In genomic region chr10:119115921-119116320, GRCh38 we compare ENCODE assay signal across 25 cellular contexts. TPM values are rescaled to one million over a fixed set of nuclear protein-coding genes. Genes with fewer than 3 reads are reported as not detected.
DNase-seq lines count a peak whose midpoint lies in the region; ATAC-seq and TF ChIP-seq lines count a peak whose summit lies in the region.
"Had no signal": no experiment of that assay in that cellular context is flagged by ENCODE, and none has a peak within 500 bp of the region (broad histone marks: within the 10 kb centered on the region; RNA-seq: fewer than 3 reads in every experiment).

No MANE protein-coding gene starts in this region.

- H3K9me3 Mint-ChIP-seq in HFFc6 (no peaks in the 10 kb centered on the region), natural killer cell (no peaks in the 10 kb centered on the region)
- H3K9me3 Mint-ChIP-seq in dendritic cell treated with granulocyte-macrophage colony-stimulating factor and Interleukin-4, amounts not matched to agents 40 ng/mL and 50 ng/mL, for 4 days: no peaks in the 10 kb centered on the region
- no peaks in the 10 kb centered on the region for H3K9me3 Mint-ChIP-seq in activated T-helper 1 cell treated with anti-CD3 and anti-CD28 coated beads, Interleukin-12 subunit alpha, Interleukin-12 subunit beta, Interleukin-2, Interleukin-4 antibody, amounts not matched to agents 30 ng/mL and 10 ng/mL and 1 ng/mL, durations not matched to agents 14 hours and 24 hours and 36 hours
- H3K9me3 Mint-ChIP-seq: activated T-helper 2 cell treated with anti-CD3 and anti-CD28 coated beads, Interferon-gamma antibody, Interleukin-2, Interleukin-4, amounts not matched to agents 10 μg/mL and 5 μg/mL and 100 μg/mL, durations not matched to agents 14 hours and 24 hours and 36 hours; naive thymus-derived CD8-positive, alpha-beta T cell had no signal

- H3K27ac Mint-ChIP-seq in HFFc6: peak overlapping the region; percentile 40
- peak overlapping the region; percentile 60 for H3K27ac Mint-ChIP-seq in dendritic cell treated with granulocyte-macrophage colony-stimulating factor and Interleukin-4, amounts not matched to agents 40 ng/mL and 50 ng/mL, for 4 days
- no peak overlapping the region for H3K27ac Mint-ChIP-seq in activated T-helper 1 cell treated with anti-CD3 and anti-CD28 coated beads, Interleukin-12 subunit alpha, Interleukin-12 subunit beta, Interleukin-2, Interleukin-4 antibody, amounts not matched to agents 30 ng/mL and 10 ng/mL and 1 ng/mL, durations not matched to agents 14 hours and 24 hours and 36 hours
- no peak overlapping the region for H3K27ac Mint-ChIP-seq in natural killer cell
- H3K27ac Mint-ChIP-seq: activated naive CD8-positive, alpha-beta T cell; activated T-helper 2 cell treated with anti-CD3 and anti-CD28 coated beads, Interferon-gamma antibody, Interleukin-2, Interleukin-4, amounts not matched to agents 10 μg/mL and 5 μg/mL and 100 μg/mL, durations not matched to agents 14 hours and 24 hours and 36 hours; naive thymus-derived CD8-positive, alpha-beta T cell had no signal

- DNase-seq in A172 (ENCODE audit: low spot score) (peak; percentile 45), HFFc6 (no peak), NCI-H748 (lab: John Stamatoyannopoulos, UW; ENCODE audit: unreplicated experiment) (no peak), natural killer cell (no peak), NCI-H1930 (lab: John Stamatoyannopoulos, UW) (no peak)
- DNase-seq in activated T-helper 1 cell treated with anti-CD3 and anti-CD28 coated beads, Interleukin-12 subunit alpha, Interleukin-12 subunit beta, Interleukin-2, Interleukin-4 antibody, amounts not matched to agents 30 ng/mL and 10 ng/mL and 1 ng/mL, durations not matched to agents 14 hours and 24 hours and 36 hours (ENCODE audit: low spot score): no peak
- DNase-seq: activated CD4-positive, alpha-beta T cell treated with anti-CD3 and anti-CD28 coated beads, Interleukin-2, amount 50 U/mL, for 4 hours; BE2C; Karpas-422; left ventricle myocardium inferior; naive thymus-derived CD8-positive, alpha-beta T cell; NCI-H1436; NCI-H774; ovary; stimulated activated CD4-positive, alpha-beta T cell treated with anti-CD3 and anti-CD28 coated beads, Interleukin-12 subunit alpha, Interleukin-12 subunit beta, amount 100 ng/mL, for 4 hours; stimulated activated CD4-positive, alpha-beta T cell treated with anti-CD3 and anti-CD28 coated beads, Interleukin-4, amount 100 ng/mL, for 4 hours; stimulated activated naive CD4-positive, alpha-beta T cell; T-helper 1 cell; testis had no signal

- peaks cover 22 to 27% of the 10 kb centered on the region in 2 experiments for H3K4me1 ChIP-seq in neutrophil (ENCODE audit: control insufficient read depth in 1 of 2, insufficient read depth in 1 of 2, low read depth in 1 of 2, low read length in 1 of 2)
- H3K4me1 ChIP-seq: BE2C had no signal

- H3K36me3 Mint-ChIP-seq in HFFc6 (ENCODE audit: low read depth): peaks cover 10% of the 10 kb centered on the region
- H3K36me3 Mint-ChIP-seq in dendritic cell treated with granulocyte-macrophage colony-stimulating factor and Interleukin-4, amounts not matched to agents 40 ng/mL and 50 ng/mL, for 4 days (ENCODE audit: low read depth): peaks cover 85% of the 10 kb centered on the region
- H3K36me3 Mint-ChIP-seq in activated T-helper 1 cell treated with anti-CD3 and anti-CD28 coated beads, Interleukin-12 subunit alpha, Interleukin-12 subunit beta, Interleukin-2, Interleukin-4 antibody, amounts not matched to agents 30 ng/mL and 10 ng/mL and 1 ng/mL, durations not matched to agents 14 hours and 24 hours and 36 hours (ENCODE audit: low read depth): peaks cover 43% of the 10 kb centered on the region
- H3K36me3 Mint-ChIP-seq in natural killer cell: peaks cover 5% of the 10 kb centered on the region

- H3K36me3 ChIP-seq in neutrophil: peaks cover 91% of the 10 kb centered on the region
- H3K36me3 ChIP-seq: ovary had no signal

- H3K4me3 Mint-ChIP-seq in HFFc6 (no peak overlapping the region), natural killer cell (no peak overlapping the region)
- no peak overlapping the region for H3K4me3 Mint-ChIP-seq in dendritic cell treated with granulocyte-macrophage colony-stimulating factor and Interleukin-4, amounts not matched to agents 40 ng/mL and 50 ng/mL, for 4 days
- no peak overlapping the region for H3K4me3 Mint-ChIP-seq in activated T-helper 1 cell treated with anti-CD3 and anti-CD28 coated beads, Interleukin-12 subunit alpha, Interleukin-12 subunit beta, Interleukin-2, Interleukin-4 antibody, amounts not matched to agents 30 ng/mL and 10 ng/mL and 1 ng/mL, durations not matched to agents 14 hours and 24 hours and 36 hours
- H3K4me3 Mint-ChIP-seq: activated naive CD8-positive, alpha-beta T cell; naive thymus-derived CD8-positive, alpha-beta T cell had no signal

- TF ChIP-seq CTCF in HFFc6 (IDR thresholded peaks at IDR 0.05) (no peak), neutrophil (IDR thresholded peaks at IDR 0.05) (no peak), natural killer cell (IDR thresholded peaks at IDR 0.05) (no peak)

- no peaks in the 10 kb centered on the region for H3K9me3 ChIP-seq in neutrophil
- H3K9me3 ChIP-seq: BE2C, left ventricle myocardium inferior, ovary, right atrium auricular region, testis had no signal

- peaks cover 48% of the 10 kb centered on the region for H3K4me1 Mint-ChIP-seq in HFFc6 (ENCODE audit: low read depth)
- H3K4me1 Mint-ChIP-seq in dendritic cell treated with granulocyte-macrophage colony-stimulating factor and Interleukin-4, amounts not matched to agents 40 ng/mL and 50 ng/mL, for 4 days (ENCODE audit: low read depth): peaks cover 22% of the 10 kb centered on the region
- no peaks in the 10 kb centered on the region for H3K4me1 Mint-ChIP-seq in activated T-helper 1 cell treated with anti-CD3 and anti-CD28 coated beads, Interleukin-12 subunit alpha, Interleukin-12 subunit beta, Interleukin-2, Interleukin-4 antibody, amounts not matched to agents 30 ng/mL and 10 ng/mL and 1 ng/mL, durations not matched to agents 14 hours and 24 hours and 36 hours (ENCODE audit: low read depth)
- H3K4me1 Mint-ChIP-seq in natural killer cell: peaks cover 7% of the 10 kb centered on the region in 2 donors

- no peaks in the 10 kb centered on the region for H3K27me3 ChIP-seq in neutrophil
- H3K27me3 ChIP-seq: BE2C, ovary, right atrium auricular region, testis had no signal

- H3K4me3 ChIP-seq in neutrophil (ENCODE audit: low read depth in 1 of 2, low read length in 1 of 2): no peak overlapping the region
- H3K4me3 ChIP-seq: left ventricle myocardium inferior, ovary, right atrium auricular region, testis had no signal

- H3K27me3 Mint-ChIP-seq in HFFc6 (ENCODE audit: insufficient read depth) (no peaks in the 10 kb centered on the region; the same call in 1 of the 2 replicates), natural killer cell (ENCODE audit: low read depth in 2 of 2) (no peaks in the 10 kb centered on the region)
- H3K27me3 Mint-ChIP-seq in dendritic cell treated with granulocyte-macrophage colony-stimulating factor and Interleukin-4, amounts not matched to agents 40 ng/mL and 50 ng/mL, for 4 days: no peaks in the 10 kb centered on the region
- H3K27me3 Mint-ChIP-seq in activated T-helper 1 cell treated with anti-CD3 and anti-CD28 coated beads, Interleukin-12 subunit alpha, Interleukin-12 subunit beta, Interleukin-2, Interleukin-4 antibody, amounts not matched to agents 30 ng/mL and 10 ng/mL and 1 ng/mL, durations not matched to agents 14 hours and 24 hours and 36 hours (ENCODE audit: insufficient read depth): no peaks in the 10 kb centered on the region
- H3K27me3 Mint-ChIP-seq: activated naive CD8-positive, alpha-beta T cell; naive thymus-derived CD8-positive, alpha-beta T cell had no signal

- peak overlapping the region; percentile 27 for H3K27ac ChIP-seq in neutrophil
- H3K27ac ChIP-seq: HL-60, left ventricle myocardium inferior, ovary, right atrium auricular region, testis had no signal

- ATAC-seq in natural killer cell: no peak
- ATAC-seq: naive thymus-derived CD8-positive, alpha-beta T cell had no signal

- intact Hi-C loops in dendritic cell treated with granulocyte-macrophage colony-stimulating factor and Interleukin-4, amounts not matched to agents 40 ng/mL and 50 ng/mL, for 4 days (cut with micrococcal nuclease): no loop called here
- intact Hi-C loops in activated T-helper 1 cell treated with anti-CD3 and anti-CD28 coated beads, Interleukin-12 subunit alpha, Interleukin-12 subunit beta, Interleukin-2, Interleukin-4 antibody, amounts not matched to agents 30 ng/mL and 10 ng/mL and 1 ng/mL, durations not matched to agents 14 hours and 24 hours and 36 hours (cut with micrococcal nuclease): loop anchor here (5.0 kb wide), 1 partner anchor 34 kb away; the partner anchor contains the start of gene EIF3A
- intact Hi-C loops in natural killer cell (cut with micrococcal nuclease): no loop called here

RNA-seq across cellular contexts. Expression of gene DENND10, which starts 12.0 kb away (rescaled TPM):
- total RNA-seq in A172 (2014; rRNA removed; shearing (Covaris generic)): 111 and 134 TPM in 2 replicates
- 10 to 100 TPM; 43.9 to 53.8 (median 46.8) TPM for total RNA-seq in HFFc6 (2021; fragmentation: NEBNext Ultra II Directional; extraction: Animal tissue kit (Norgen Biotek cat#: 25700))
- 20.1 and 25.4 TPM in 2 replicates for total RNA-seq in activated T-helper 1 cell treated with anti-CD3 and anti-CD28 coated beads, Interleukin-12 subunit alpha, Interleukin-12 subunit beta, Interleukin-2, Interleukin-4 antibody, amounts not matched to agents 30 ng/mL and 10 ng/mL and 1 ng/mL, durations not matched to agents 14 hours and 24 hours and 36 hours
- total RNA-seq in natural killer cell: 10 to 100 TPM; 24.0 to 42.4 (median 33.9) TPM

RNA-seq across cellular contexts. Expression of gene EIF3A, which starts 35.3 kb away (rescaled TPM):
- 89.1 and 99.4 TPM in 2 replicates for total RNA-seq in A172 (2014; rRNA removed; shearing (Covaris generic))
- 100 to 1,000 TPM; 132 to 149 (median 139) TPM for total RNA-seq in HFFc6 (2021; fragmentation: NEBNext Ultra II Directional; extraction: Animal tissue kit (Norgen Biotek cat#: 25700))
- 181 and 183 TPM in 2 replicates for total RNA-seq in activated T-helper 1 cell treated with anti-CD3 and anti-CD28 coated beads, Interleukin-12 subunit alpha, Interleukin-12 subunit beta, Interleukin-2, Interleukin-4 antibody, amounts not matched to agents 30 ng/mL and 10 ng/mL and 1 ng/mL, durations not matched to agents 14 hours and 24 hours and 36 hours
- total RNA-seq in natural killer cell: 100 to 1,000 TPM; 102 to 115 (median 110) TPM

RNA-seq across cellular contexts. Expression of gene SFXN4, which starts 49.6 kb away (rescaled TPM):
- total RNA-seq in A172 (2014; rRNA removed; shearing (Covaris generic)): 35.0 and 40.7 TPM in 2 replicates
- 10 to 100 TPM; 10.9 to 18.5 (median 14.2) TPM for total RNA-seq in HFFc6 (2021; fragmentation: NEBNext Ultra II Directional; extraction: Animal tissue kit (Norgen Biotek cat#: 25700))
- 58.2 and 58.7 TPM in 2 replicates for total RNA-seq in activated T-helper 1 cell treated with anti-CD3 and anti-CD28 coated beads, Interleukin-12 subunit alpha, Interleukin-12 subunit beta, Interleukin-2, Interleukin-4 antibody, amounts not matched to agents 30 ng/mL and 10 ng/mL and 1 ng/mL, durations not matched to agents 14 hours and 24 hours and 36 hours
- total RNA-seq in natural killer cell: 10 to 100 TPM in 1 of 3 donors, 1 to 10 TPM in 2; 5.5 to 13.7 (median 8.1) TPM

Comparison
In these comparisons a context has a peak if more than half of its experiments do, and no peak if none do; other contexts are left out.
1. H3K27ac Mint-ChIP-seq: peak in HFFc6 (single experiment) and dendritic cell treated with granulocyte-macrophage colony-stimulating factor and Interleukin-4, amounts not matched to agents 40 ng/mL and 50 ng/mL, for 4 days (single experiment); none in activated T-helper 1 cell treated with anti-CD3 and anti-CD28 coated beads, Interleukin-12 subunit alpha, Interleukin-12 subunit beta, Interleukin-2, Interleukin-4 antibody, amounts not matched to agents 30 ng/mL and 10 ng/mL and 1 ng/mL, durations not matched to agents 14 hours and 24 hours and 36 hours (single experiment) and natural killer cell (0 of 2).